ENCODE assay signal across 9 cellular contexts in the genomic region with DNA sequence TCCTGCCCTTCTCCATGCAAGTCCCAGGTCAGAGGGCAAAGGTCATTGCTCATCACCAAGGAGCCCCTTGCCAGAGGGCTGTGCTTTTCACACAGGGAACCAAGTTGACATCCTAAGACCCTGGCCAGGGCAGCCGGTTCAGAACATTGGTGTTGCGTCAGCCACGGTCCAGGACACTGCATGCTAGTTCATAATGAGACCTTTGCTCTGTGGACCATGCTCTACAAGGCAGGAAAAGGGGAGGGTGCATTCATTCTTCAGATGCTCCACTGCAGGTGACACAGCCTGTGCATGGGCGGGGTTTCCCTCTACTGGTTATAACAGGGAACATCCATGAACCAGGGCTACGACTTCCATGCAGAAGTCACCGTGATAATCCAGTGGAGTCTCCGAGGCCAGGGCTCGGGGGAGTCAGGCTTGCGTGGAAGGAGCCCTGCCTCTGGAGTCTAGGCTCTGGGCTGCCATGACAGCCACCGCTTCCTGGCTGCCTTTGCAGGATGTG.
DNase-seq lines count a peak whose midpoint lies in the region; ATAC-seq and TF ChIP-seq lines count a peak whose summit lies in the region.
"Had no signal": no experiment of that assay in that cellular context is flagged by ENCODE, and none has a peak within 500 bp of the region (broad histone marks: within the 10 kb centered on the region; RNA-seq: fewer than 3 reads in every experiment).

No MANE protein-coding gene starts in this region.

- H3K27me3 Mint-ChIP-seq in brain (no peaks in the 10 kb centered on the region), mesothelial cell of epicardium (ENCODE audit: low read depth) (no peaks in the 10 kb centered on the region), nephron progenitor cell (ENCODE audit: low read depth, poor library complexity) (no peaks in the 10 kb centered on the region)
- H3K27me3 Mint-ChIP-seq: activated naive CD8-positive, alpha-beta T cell had no signal

- no peak for ATAC-seq in GM21576 (IDR thresholded peaks at IDR 0.05; ENCODE audit: unreplicated experiment)
- ATAC-seq: stimulated activated naive CD8-positive, alpha-beta T cell treated with anti-CD3 and anti-CD28 coated beads, Interleukin-15, Interleukin-2, amounts not matched to agents 100 U/mL and 50 U/mL, for 24 hours had no signal

- H3K27ac Mint-ChIP-seq in brain (peak overlapping the region in 2 of 5 experiments; percentile 35 to 47), mesothelial cell of epicardium (no peak overlapping the region), nephron progenitor cell (no peak overlapping the region)
- H3K27ac Mint-ChIP-seq: activated naive CD8-positive, alpha-beta T cell had no signal

- no peak overlapping the region for H3K4me3 Mint-ChIP-seq in brain
- no peak overlapping the region for H3K4me3 Mint-ChIP-seq in mesothelial cell of epicardium
- H3K4me3 Mint-ChIP-seq in nephron progenitor cell = no peak overlapping the region
- H3K4me3 Mint-ChIP-seq: activated naive CD8-positive, alpha-beta T cell had no signal

- TF ChIP-seq CTCF in brain (conservative IDR thresholded peaks at IDR 0.05) (peak; percentile 20 to 54), mesothelial cell of epicardium (IDR thresholded peaks at IDR 0.05; ENCODE audit: unreplicated experiment) (peak; percentile 27), nephron progenitor cell (IDR thresholded peaks at IDR 0.05) (no peak)

- H3K36me3 Mint-ChIP-seq in brain = no peaks in the 10 kb centered on the region
- H3K36me3 Mint-ChIP-seq in mesothelial cell of epicardium = no peaks in the 10 kb centered on the region
- H3K36me3 Mint-ChIP-seq in nephron progenitor cell (ENCODE audit: low read depth) = no peaks in the 10 kb centered on the region
- H3K36me3 Mint-ChIP-seq: activated naive CD8-positive, alpha-beta T cell had no signal

- H3K9me3 Mint-ChIP-seq in brain = no peaks in the 10 kb centered on the region
- no peaks in the 10 kb centered on the region for H3K9me3 Mint-ChIP-seq in mesothelial cell of epicardium
- H3K9me3 Mint-ChIP-seq in nephron progenitor cell = no peaks in the 10 kb centered on the region

- DNase-seq in ELF-1 (ENCODE audit: low read depth, low spot score) = peak; percentile 14
- DNase-seq in NCI-H1092 (lab: John Stamatoyannopoulos, UW) = peak; percentile 11
- no peak for DNase-seq in mesothelial cell of epicardium (ENCODE audit: low spot score in 2 of 2, unreplicated experiment in 2 of 2)
- no peak for DNase-seq in nephron progenitor cell
- DNase-seq in stimulated activated CD4-positive, alpha-beta T cell treated with anti-CD3 and anti-CD28 coated beads, Interleukin-1b, Interleukin-23, amount 100 ng/mL, for 48 hours = no peak
- DNase-seq: stimulated activated naive CD8-positive, alpha-beta T cell treated with anti-CD3 and anti-CD28 coated beads, Interleukin-15, Interleukin-2, amounts not matched to agents 100 U/mL and 50 U/mL, for 24 hours had no signal

- peaks cover 37% of the 10 kb centered on the region for H3K4me1 Mint-ChIP-seq in brain
- H3K4me1 Mint-ChIP-seq in mesothelial cell of epicardium = peaks cover 5% of the 10 kb centered on the region
- H3K4me1 Mint-ChIP-seq in nephron progenitor cell = peaks cover 46% of the 10 kb centered on the region

Comparison
In these comparisons a context has a peak if more than half of its experiments do, and no peak if none do; other contexts are left out.
1. DNase-seq: peak in ELF-1 (single experiment) and NCI-H1092 (single experiment); none in mesothelial cell of epicardium (0 of 2), nephron progenitor cell (single experiment) and stimulated activated CD4-positive, alpha-beta T cell treated with anti-CD3 and anti-CD28 coated beads, Interleukin-1b, Interleukin-23, amount 100 ng/mL, for 48 hours (single experiment).